ENCODE assay signal across 8 cellular contexts in the genomic region with DNA sequence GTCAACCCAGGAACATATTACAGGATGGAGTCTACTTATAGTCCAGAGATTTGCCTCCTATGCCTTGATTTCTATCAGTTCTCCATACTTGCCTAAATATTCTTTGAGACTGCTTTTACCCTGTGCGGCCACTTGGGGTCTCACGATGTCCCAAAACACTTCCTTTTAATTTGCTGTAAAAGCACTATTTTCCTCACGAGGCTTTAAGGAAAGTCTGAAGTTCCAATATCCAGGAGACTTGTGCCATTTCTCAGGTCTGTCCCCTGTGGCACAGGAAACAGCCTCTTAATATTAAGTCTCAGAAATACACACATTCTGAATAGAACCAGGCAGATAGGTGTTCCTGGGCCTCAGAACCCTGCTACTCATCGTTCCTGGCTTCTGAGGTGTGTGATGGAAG.
DNase-seq lines count a peak whose midpoint lies in the region; ATAC-seq and TF ChIP-seq lines count a peak whose summit lies in the region.

No MANE protein-coding gene starts in this region.

- H3K4me3 ChIP-seq in GM23338 (no peak overlapping the region), cardiac fibroblast (replicated peaks in 1 of 2; ENCODE audit: low read depth in 2 of 2, low read length in 2 of 2) (no peak overlapping the region), lower lobe of right lung (no peak overlapping the region)

- H3F3A ChIP-seq in GM23338 (replicated peaks; ENCODE audit: low read depth): no peaks in the 10 kb centered on the region

- no peaks in the 10 kb centered on the region for H3K27me3 Mint-ChIP-seq in GM23338 (ENCODE audit: insufficient read depth, low read depth, poor library complexity)

- no peaks in the 10 kb centered on the region for H3K9me3 Mint-ChIP-seq in GM23338

- H2AFZ ChIP-seq in GM23338: no peak overlapping the region

- H3K9me3 ChIP-seq in lower lobe of right lung: no peaks in the 10 kb centered on the region

- H3K79me2 ChIP-seq in GM23338 (replicated peaks; ENCODE audit: insufficient read depth): no peaks in the 10 kb centered on the region

- H3K9me2 ChIP-seq in GM23338 (ENCODE audit: insufficient read depth): no peaks in the 10 kb centered on the region

- no peak overlapping the region for H3K4me3 Mint-ChIP-seq in GM23338

- H3K27ac ChIP-seq in GM23338 (ENCODE audit: low read depth): no peak overlapping the region
- no peak overlapping the region for H3K27ac ChIP-seq in lower lobe of right lung

- ATAC-seq in GM23338 (peak; percentile 59), lower lobe of right lung (peak; percentile 70 to 82)

- no peaks in the 10 kb centered on the region; the same call in 2 of the 3 replicates for H3K36me3 Mint-ChIP-seq in GM23338 (ENCODE audit: low read depth)

- H3K4me2 ChIP-seq in GM23338: no peak overlapping the region

- H3K27me3 ChIP-seq in GM23338 (ENCODE audit: insufficient read depth) (no peaks in the 10 kb centered on the region), lower lobe of right lung (ENCODE audit: low read depth) (no peaks in the 10 kb centered on the region)

- peak; percentile 44 to 53 for TF ChIP-seq CTCF in GM23338 (conservative IDR thresholded peaks at IDR 0.05; ENCODE audit: low read depth in 2 of 2)
- TF ChIP-seq CTCF in cardiac fibroblast (IDR thresholded peaks at IDR 0.05; ENCODE audit: low read depth, low read length): peak; percentile 51
- peak; percentile 49 for TF ChIP-seq CTCF in lower lobe of right lung (IDR thresholded peaks at IDR 0.05)

- no peaks in the 10 kb centered on the region for H3K36me3 ChIP-seq in GM23338 (ENCODE audit: insufficient read depth)
- no peaks in the 10 kb centered on the region for H3K36me3 ChIP-seq in lower lobe of right lung

- intact Hi-C loops in lower lobe of right lung (cut with DNase I): no loop called here

- no peak overlapping the region for H3K27ac Mint-ChIP-seq in GM23338

- no peaks in the 10 kb centered on the region for H4K20me1 ChIP-seq in GM23338 (replicated peaks; ENCODE audit: insufficient read depth)

- peak; percentile 60 for DNase-seq in activated CD8-positive, alpha-beta memory T cell treated with anti-CD3 and anti-CD28 coated beads for 24 hours
- no peak for DNase-seq in activated CD8-positive, alpha-beta memory T cell treated with anti-CD3 and anti-CD28 coated beads, Interleukin-2, amount 50 U/mL, for 48 hours
- peak; percentile 35 for DNase-seq in GM23338 (ENCODE audit: low spot score)
- DNase-seq in NCI-H69 (lab: John Stamatoyannopoulos, UW): peak; percentile 39
- DNase-seq in cardiac fibroblast (ENCODE audit: low read depth in 2 of 2): peak; percentile 47 to 49
- no peak for DNase-seq in lower lobe of right lung
- no peak for DNase-seq in 8988T
- DNase-seq in SHP77 (lab: John Stamatoyannopoulos, UW): no peak

- H3K4me1 Mint-ChIP-seq in GM23338: peaks cover 17% of the 10 kb centered on the region

- H3K4me1 ChIP-seq in GM23338 (ENCODE audit: insufficient read depth): no peaks in the 10 kb centered on the region
- peaks cover 6% of the 10 kb centered on the region for H3K4me1 ChIP-seq in lower lobe of right lung

TF ChIP-seq in GM23338, 12 proteins besides CTCF, POLR2A, EP300 and RAD21 (continues in another document):
- TF ChIP-seq, protein P1, sequence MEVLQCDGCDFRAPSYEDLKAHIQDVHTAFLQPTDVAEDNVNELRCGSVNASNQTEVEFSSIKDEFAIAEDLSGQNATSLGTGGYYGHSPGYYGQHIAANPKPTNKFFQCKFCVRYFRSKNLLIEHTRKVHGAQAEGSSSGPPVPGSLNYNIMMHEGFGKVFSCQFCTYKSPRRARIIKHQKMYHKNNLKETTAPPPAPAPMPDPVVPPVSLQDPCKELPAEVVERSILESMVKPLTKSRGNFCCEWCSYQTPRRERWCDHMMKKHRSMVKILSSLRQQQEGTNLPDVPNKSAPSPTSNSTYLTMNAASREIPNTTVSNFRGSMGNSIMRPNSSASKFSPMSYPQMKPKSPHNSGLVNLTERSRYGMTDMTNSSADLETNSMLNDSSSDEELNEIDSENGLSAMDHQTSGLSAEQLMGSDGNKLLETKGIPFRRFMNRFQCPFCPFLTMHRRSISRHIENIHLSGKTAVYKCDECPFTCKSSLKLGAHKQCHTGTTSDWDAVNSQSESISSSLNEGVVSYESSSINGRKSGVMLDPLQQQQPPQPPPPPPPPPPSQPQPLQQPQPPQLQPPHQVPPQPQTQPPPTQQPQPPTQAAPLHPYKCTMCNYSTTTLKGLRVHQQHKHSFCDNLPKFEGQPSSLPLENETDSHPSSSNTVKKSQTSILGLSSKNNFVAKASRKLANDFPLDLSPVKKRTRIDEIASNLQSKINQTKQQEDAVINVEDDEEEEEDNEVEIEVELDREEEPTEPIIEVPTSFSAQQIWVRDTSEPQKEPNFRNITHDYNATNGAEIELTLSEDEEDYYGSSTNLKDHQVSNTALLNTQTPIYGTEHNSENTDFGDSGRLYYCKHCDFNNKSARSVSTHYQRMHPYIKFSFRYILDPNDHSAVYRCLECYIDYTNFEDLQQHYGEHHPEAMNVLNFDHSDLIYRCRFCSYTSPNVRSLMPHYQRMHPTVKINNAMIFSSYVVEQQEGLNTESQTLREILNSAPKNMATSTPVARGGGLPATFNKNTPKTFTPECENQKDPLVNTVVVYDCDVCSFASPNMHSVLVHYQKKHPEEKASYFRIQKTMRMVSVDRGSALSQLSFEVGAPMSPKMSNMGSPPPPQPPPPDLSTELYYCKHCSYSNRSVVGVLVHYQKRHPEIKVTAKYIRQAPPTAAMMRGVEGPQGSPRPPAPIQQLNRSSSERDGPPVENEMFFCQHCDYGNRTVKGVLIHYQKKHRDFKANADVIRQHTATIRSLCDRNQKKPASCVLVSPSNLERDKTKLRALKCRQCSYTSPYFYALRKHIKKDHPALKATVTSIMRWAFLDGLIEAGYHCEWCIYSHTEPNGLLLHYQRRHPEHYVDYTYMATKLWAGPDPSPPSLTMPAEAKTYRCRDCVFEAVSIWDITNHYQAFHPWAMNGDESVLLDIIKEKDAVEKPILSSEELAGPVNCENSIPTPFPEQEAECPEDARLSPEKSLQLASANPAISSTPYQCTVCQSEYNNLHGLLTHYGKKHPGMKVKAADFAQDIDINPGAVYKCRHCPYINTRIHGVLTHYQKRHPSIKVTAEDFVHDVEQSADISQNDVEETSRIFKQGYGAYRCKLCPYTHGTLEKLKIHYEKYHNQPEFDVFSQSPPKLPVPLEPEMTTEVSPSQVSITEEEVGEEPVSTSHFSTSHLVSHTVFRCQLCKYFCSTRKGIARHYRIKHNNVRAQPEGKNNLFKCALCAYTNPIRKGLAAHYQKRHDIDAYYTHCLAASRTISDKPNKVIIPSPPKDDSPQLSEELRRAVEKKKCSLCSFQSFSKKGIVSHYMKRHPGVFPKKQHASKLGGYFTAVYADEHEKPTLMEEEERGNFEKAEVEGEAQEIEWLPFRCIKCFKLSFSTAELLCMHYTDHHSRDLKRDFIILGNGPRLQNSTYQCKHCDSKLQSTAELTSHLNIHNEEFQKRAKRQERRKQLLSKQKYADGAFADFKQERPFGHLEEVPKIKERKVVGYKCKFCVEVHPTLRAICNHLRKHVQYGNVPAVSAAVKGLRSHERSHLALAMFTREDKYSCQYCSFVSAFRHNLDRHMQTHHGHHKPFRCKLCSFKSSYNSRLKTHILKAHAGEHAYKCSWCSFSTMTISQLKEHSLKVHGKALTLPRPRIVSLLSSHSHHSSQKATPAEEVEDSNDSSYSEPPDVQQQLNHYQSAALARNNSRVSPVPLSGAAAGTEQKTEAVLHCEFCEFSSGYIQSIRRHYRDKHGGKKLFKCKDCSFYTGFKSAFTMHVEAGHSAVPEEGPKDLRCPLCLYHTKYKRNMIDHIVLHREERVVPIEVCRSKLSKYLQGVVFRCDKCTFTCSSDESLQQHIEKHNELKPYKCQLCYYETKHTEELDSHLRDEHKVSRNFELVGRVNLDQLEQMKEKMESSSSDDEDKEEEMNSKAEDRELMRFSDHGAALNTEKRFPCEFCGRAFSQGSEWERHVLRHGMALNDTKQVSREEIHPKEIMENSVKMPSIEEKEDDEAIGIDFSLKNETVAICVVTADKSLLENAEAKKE (CRISPR knock-in tag; IDR thresholded peaks at IDR 0.05): no peak
- TF ChIP-seq ZNF114 (CRISPR knock-in tag; IDR thresholded peaks at IDR 0.05) (no peak), EZH2 (IDR thresholded peaks at IDR 0.05; ENCODE audit: low read depth, unreplicated experiment) (no peak), NANOG (IDR thresholded peaks at IDR 0.05; ENCODE audit: borderline replicate concordance) (no peak)
- TF ChIP-seq, protein P2, sequence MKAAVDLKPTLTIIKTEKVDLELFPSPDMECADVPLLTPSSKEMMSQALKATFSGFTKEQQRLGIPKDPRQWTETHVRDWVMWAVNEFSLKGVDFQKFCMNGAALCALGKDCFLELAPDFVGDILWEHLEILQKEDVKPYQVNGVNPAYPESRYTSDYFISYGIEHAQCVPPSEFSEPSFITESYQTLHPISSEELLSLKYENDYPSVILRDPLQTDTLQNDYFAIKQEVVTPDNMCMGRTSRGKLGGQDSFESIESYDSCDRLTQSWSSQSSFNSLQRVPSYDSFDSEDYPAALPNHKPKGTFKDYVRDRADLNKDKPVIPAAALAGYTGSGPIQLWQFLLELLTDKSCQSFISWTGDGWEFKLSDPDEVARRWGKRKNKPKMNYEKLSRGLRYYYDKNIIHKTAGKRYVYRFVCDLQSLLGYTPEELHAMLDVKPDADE (IDR thresholded peaks at IDR 0.05): no peak
- TF ChIP-seq, protein P3, sequence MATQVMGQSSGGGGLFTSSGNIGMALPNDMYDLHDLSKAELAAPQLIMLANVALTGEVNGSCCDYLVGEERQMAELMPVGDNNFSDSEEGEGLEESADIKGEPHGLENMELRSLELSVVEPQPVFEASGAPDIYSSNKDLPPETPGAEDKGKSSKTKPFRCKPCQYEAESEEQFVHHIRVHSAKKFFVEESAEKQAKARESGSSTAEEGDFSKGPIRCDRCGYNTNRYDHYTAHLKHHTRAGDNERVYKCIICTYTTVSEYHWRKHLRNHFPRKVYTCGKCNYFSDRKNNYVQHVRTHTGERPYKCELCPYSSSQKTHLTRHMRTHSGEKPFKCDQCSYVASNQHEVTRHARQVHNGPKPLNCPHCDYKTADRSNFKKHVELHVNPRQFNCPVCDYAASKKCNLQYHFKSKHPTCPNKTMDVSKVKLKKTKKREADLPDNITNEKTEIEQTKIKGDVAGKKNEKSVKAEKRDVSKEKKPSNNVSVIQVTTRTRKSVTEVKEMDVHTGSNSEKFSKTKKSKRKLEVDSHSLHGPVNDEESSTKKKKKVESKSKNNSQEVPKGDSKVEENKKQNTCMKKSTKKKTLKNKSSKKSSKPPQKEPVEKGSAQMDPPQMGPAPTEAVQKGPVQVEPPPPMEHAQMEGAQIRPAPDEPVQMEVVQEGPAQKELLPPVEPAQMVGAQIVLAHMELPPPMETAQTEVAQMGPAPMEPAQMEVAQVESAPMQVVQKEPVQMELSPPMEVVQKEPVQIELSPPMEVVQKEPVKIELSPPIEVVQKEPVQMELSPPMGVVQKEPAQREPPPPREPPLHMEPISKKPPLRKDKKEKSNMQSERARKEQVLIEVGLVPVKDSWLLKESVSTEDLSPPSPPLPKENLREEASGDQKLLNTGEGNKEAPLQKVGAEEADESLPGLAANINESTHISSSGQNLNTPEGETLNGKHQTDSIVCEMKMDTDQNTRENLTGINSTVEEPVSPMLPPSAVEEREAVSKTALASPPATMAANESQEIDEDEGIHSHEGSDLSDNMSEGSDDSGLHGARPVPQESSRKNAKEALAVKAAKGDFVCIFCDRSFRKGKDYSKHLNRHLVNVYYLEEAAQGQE (IDR thresholded peaks at IDR 0.05; ENCODE audit: unreplicated experiment): no peak

Comparison
In these comparisons a context has a peak if more than half of its experiments do, and no peak if none do; other contexts are left out.
1. DNase-seq: peak in activated CD8-positive, alpha-beta memory T cell treated with anti-CD3 and anti-CD28 coated beads for 24 hours (single experiment), GM23338 (single experiment), NCI-H69 (single experiment) and cardiac fibroblast (2 of 2); none in activated CD8-positive, alpha-beta memory T cell treated with anti-CD3 and anti-CD28 coated beads, Interleukin-2, amount 50 U/mL, for 48 hours (single experiment), lower lobe of right lung (single experiment), 8988T (single experiment) and SHP77 (0 of 2).
2. Peak in every context shown above with its lines, with median percentiles within 50 percentile points of each other: CTCF ChIP-seq.